16 cellular contexts compared by ENCODE assay signal in genomic region chr10:112393827-112394226, GRCh38.
"Had no signal": no experiment of that assay in that cellular context is flagged by ENCODE, and none has a peak within 500 bp of the region (broad histone marks: within the 10 kb centered on the region; RNA-seq: fewer than 3 reads in every experiment).

No MANE protein-coding gene starts in this region.

- H3K9me3 ChIP-seq: ascending aorta, breast epithelium, sigmoid colon, thyroid gland, vagina had no signal

- H3K9ac ChIP-seq: neural progenitor cell had no signal

- H3K4me3 ChIP-seq: ascending aorta, breast epithelium, neural progenitor cell, sigmoid colon, thyroid gland, vagina had no signal

- H3K4me3 Mint-ChIP-seq: effector memory CD8-positive, alpha-beta T cell; naive B cell; neural progenitor cell; stimulated activated memory B cell treated with anti-CD40 and anti-IgM and Interleukin-4, amounts not matched to agents 10 μg/mL and 1 μg/mL and 100 μg/mL, for 72 hours; T-helper 2 cell treated with Interferon-gamma antibody and Interleukin-4, amounts not matched to agents 5 μg/mL and 100 μg/mL, for 36 hours had no signal

- H3K9me3 Mint-ChIP-seq: effector memory CD8-positive, alpha-beta T cell; naive B cell; neural progenitor cell; stimulated activated memory B cell treated with anti-CD40 and anti-IgM and Interleukin-4, amounts not matched to agents 10 μg/mL and 1 μg/mL and 100 μg/mL, for 72 hours; T-helper 2 cell treated with Interferon-gamma antibody and Interleukin-4, amounts not matched to agents 5 μg/mL and 100 μg/mL, for 36 hours had no signal

- DNase-seq: activated gamma-delta T cell treated with Interleukin-2 at 50 U/mL for 16 hours; activated T-cell treated with anti-CD3 and anti-CD28 coated beads, Interleukin-2, amount 50 U/mL, for 48 hours; effector memory CD8-positive, alpha-beta T cell; head of caudate nucleus; left cardiac atrium; naive B cell; sigmoid colon; stimulated activated CD4-positive, alpha-beta T cell treated with anti-CD3 and anti-CD28 coated beads, Interleukin-1b, Interleukin-23, amount 100 ng/mL, for 48 hours had no signal

- H3K27ac Mint-ChIP-seq: neural progenitor cell; stimulated activated memory B cell treated with anti-CD40 and anti-IgM and Interleukin-4, amounts not matched to agents 10 μg/mL and 1 μg/mL and 100 μg/mL, for 72 hours; T-helper 2 cell treated with Interferon-gamma antibody and Interleukin-4, amounts not matched to agents 5 μg/mL and 100 μg/mL, for 36 hours had no signal

- H3K4me1 ChIP-seq: ascending aorta, breast epithelium, neural progenitor cell, sigmoid colon, thyroid gland, vagina had no signal

- H3K36me3 Mint-ChIP-seq: neural progenitor cell; stimulated activated memory B cell treated with anti-CD40 and anti-IgM and Interleukin-4, amounts not matched to agents 10 μg/mL and 1 μg/mL and 100 μg/mL, for 72 hours had no signal

- ATAC-seq: effector memory CD8-positive, alpha-beta T cell; left cardiac atrium; stimulated activated memory B cell treated with anti-CD40 and anti-IgM and Interleukin-4, amounts not matched to agents 10 μg/mL and 1 μg/mL and 100 μg/mL, for 72 hours had no signal

- H3K27me3 Mint-ChIP-seq: effector memory CD8-positive, alpha-beta T cell; naive B cell; stimulated activated memory B cell treated with anti-CD40 and anti-IgM and Interleukin-4, amounts not matched to agents 10 μg/mL and 1 μg/mL and 100 μg/mL, for 72 hours had no signal

- H3K27ac ChIP-seq: ascending aorta, epithelial cell of prostate, neural progenitor cell, sigmoid colon, thyroid gland, vagina had no signal

- H3K27me3 ChIP-seq: ascending aorta, breast epithelium, neural progenitor cell, sigmoid colon, thyroid gland, vagina had no signal

- H3K36me3 ChIP-seq: ascending aorta, breast epithelium, neural progenitor cell, sigmoid colon, thyroid gland, vagina had no signal

- H2AFZ ChIP-seq: neural progenitor cell had no signal

- H3K4me2 ChIP-seq: neural progenitor cell had no signal
